Comparison of ENCODE assay signal across 8 cellular contexts in genomic region chr7:3673524-3673923, GRCh38.
A peak's percentile ranks its signal among the peaks of the same experiment; 100 is the strongest.
DNase-seq lines count a peak whose midpoint lies in the region; ATAC-seq and TF ChIP-seq lines count a peak whose summit lies in the region.

No MANE protein-coding gene starts in this region.

- H4K20me1 ChIP-seq in PC-9 (ENCODE audit: insufficient read depth) = no peaks in the 10 kb centered on the region

- no peak overlapping the region for H3K4me2 ChIP-seq in PC-9

- no peaks in the 10 kb centered on the region for H3K79me2 ChIP-seq in PC-9 (ENCODE audit: low read depth)

- H3K36me3 ChIP-seq in PC-9 (ENCODE audit: low read depth) = no peaks in the 10 kb centered on the region
- H3K36me3 ChIP-seq in left lung = no peaks in the 10 kb centered on the region

- H3K27ac ChIP-seq in PC-9 (no peak overlapping the region), left lung (no peak overlapping the region)

- H3K9me3 Mint-ChIP-seq in type B pancreatic cell = no peaks in the 10 kb centered on the region

- H3K4me3 Mint-ChIP-seq in type B pancreatic cell = no peak overlapping the region

- CTCF ChIA-PET in PC-9 (lab: Charles Lee) = interaction anchor here (0.6 to 0.7 kb wide), 2 partner anchors 805 to 910 kb away, joined by 3 read pairs; no protein-coding TSS in a partner anchor

- H3K27me3 ChIP-seq in PC-9 (ENCODE audit: insufficient read depth, low read depth) (peaks cover 52% of the 10 kb centered on the region), left lung (no peaks in the 10 kb centered on the region)

- H3K4me1 ChIP-seq in PC-9 (replicated peaks; ENCODE audit: insufficient read depth) (no peaks in the 10 kb centered on the region), left lung (no peaks in the 10 kb centered on the region)

- POLR2A ChIA-PET in PC-9 (lab: Charles Lee; ENCODE audit: unreplicated experiment) = no interaction called here

- H3K9me3 ChIP-seq in PC-9 (ENCODE audit: insufficient read depth, low read depth) (no peaks in the 10 kb centered on the region), left lung (no peaks in the 10 kb centered on the region)

- H3K36me3 Mint-ChIP-seq in type B pancreatic cell = no peaks in the 10 kb centered on the region

- ATAC-seq in left lung (peak; percentile 60), GM18858 (IDR thresholded peaks at IDR 0.05; ENCODE audit: unreplicated experiment) (no peak), GM19397 (IDR thresholded peaks at IDR 0.05; ENCODE audit: unreplicated experiment) (no peak), GM18498 (IDR thresholded peaks at IDR 0.05; ENCODE audit: unreplicated experiment) (no peak)

- no peaks in the 10 kb centered on the region for H3K9me2 ChIP-seq in PC-9 (ENCODE audit: insufficient read depth)

- no peak overlapping the region for H3K27ac Mint-ChIP-seq in type B pancreatic cell

- no TSS peak for BruUV-seq in PC-9 (replicated peaks; lab: Mats Ljungman, UMichigan)

- H3F3A ChIP-seq in PC-9 (ENCODE audit: insufficient read depth, low read depth) = no peaks in the 10 kb centered on the region

- peak; percentile 59 for TF ChIP-seq CTCF in PC-9 (conservative IDR thresholded peaks at IDR 0.05)
- peak in 1 of 2 donors; percentile 22 for TF ChIP-seq CTCF in left lung (IDR thresholded peaks at IDR 0.05)
- TF ChIP-seq CTCF in type B pancreatic cell (conservative IDR thresholded peaks at IDR 0.05) = peak; percentile 63

- no peaks in the 10 kb centered on the region for H3K4me1 Mint-ChIP-seq in type B pancreatic cell (ENCODE audit: unreplicated experiment)

- no peaks in the 10 kb centered on the region for H3K27me3 Mint-ChIP-seq in type B pancreatic cell

- no peak overlapping the region; the same call in 1 of the 2 replicates for H2AFZ ChIP-seq in PC-9

- H3K4me3 ChIP-seq in PC-9 = no peak overlapping the region
- H3K4me3 ChIP-seq in left lung = no peak overlapping the region

- intact Hi-C loops in PC-9 (cut with micrococcal nuclease; ENCODE audit: unreplicated experiment) = no loop called here
- intact Hi-C loops in left lung (cut with DNase I) = no loop called here

- DNase-seq in ELF-1 (ENCODE audit: low read depth, low spot score) = peak; percentile 54
- peak in 1 of 2 experiments; percentile 21 for DNase-seq in PC-9
- peak; percentile 4 for DNase-seq in activated naive CD8-positive, alpha-beta T cell treated with anti-CD3 and anti-CD28 coated beads, Interleukin-2, amount 50 U/mL, for 16 hours (ENCODE audit: low read depth, low spot score)
- no peak for DNase-seq in left lung
- DNase-seq in type B pancreatic cell (ENCODE audit: extremely low spot score, unreplicated experiment) = no peak

Comparison
In these comparisons a context has a peak if more than half of its experiments do, and no peak if none do; other contexts are left out.
1. DNase-seq: peak in ELF-1 (single experiment) and activated naive CD8-positive, alpha-beta T cell treated with anti-CD3 and anti-CD28 coated beads, Interleukin-2, amount 50 U/mL, for 16 hours (single experiment); none in left lung (0 of 2) and type B pancreatic cell (single experiment).